In genomic region chr6:168915855-168916254, GRCh38 we compare ENCODE assay signal across 20 cellular contexts.
DNase-seq lines count a peak whose midpoint lies in the region; ATAC-seq and TF ChIP-seq lines count a peak whose summit lies in the region.
"Had no signal": no experiment of that assay in that cellular context is flagged by ENCODE, and none has a peak within 500 bp of the region (broad histone marks: within the 10 kb centered on the region; RNA-seq: fewer than 3 reads in every experiment).

No MANE protein-coding gene starts in this region.

- no peaks in the 10 kb centered on the region for H3K4me1 Mint-ChIP-seq in activated T-cell treated with anti-CD3 and anti-CD28 coated beads, Interleukin-2, amount 50 U/mL, for 24 hours (ENCODE audit: low read depth)
- H3K4me1 Mint-ChIP-seq: CD4-positive, alpha-beta memory T cell had no signal

- peak overlapping the region; percentile 65 to 84 (median 75) for H3K27ac ChIP-seq in stomach

- H3K27me3 Mint-ChIP-seq in activated T-cell treated with anti-CD3 and anti-CD28 coated beads, Interleukin-2, amount 50 U/mL, for 24 hours: no peaks in the 10 kb centered on the region
- H3K27me3 Mint-ChIP-seq: CD4-positive, alpha-beta memory T cell had no signal

- H3K4me1 ChIP-seq in stomach: peaks cover 30 to 48% (median 37%) of the 10 kb centered on the region in 4 donors
- H3K4me1 ChIP-seq: Peyer's patch had no signal

- no peaks in the 10 kb centered on the region for H3K9me3 ChIP-seq in stomach
- H3K9me3 ChIP-seq: Peyer's patch had no signal

- no peak overlapping the region for H3K27ac Mint-ChIP-seq in activated T-cell treated with anti-CD3 and anti-CD28 coated beads, Interleukin-2, amount 50 U/mL, for 24 hours
- H3K27ac Mint-ChIP-seq: CD4-positive, alpha-beta memory T cell; H9; HFFc6 had no signal

- no peaks in the 10 kb centered on the region for H3K9me3 Mint-ChIP-seq in activated T-cell treated with anti-CD3 and anti-CD28 coated beads, Interleukin-2, amount 50 U/mL, for 24 hours
- H3K9me3 Mint-ChIP-seq: CD4-positive, alpha-beta memory T cell had no signal

- H3K36me3 ChIP-seq in stomach: no peaks in the 10 kb centered on the region
- H3K36me3 ChIP-seq: Peyer's patch had no signal

- TF ChIP-seq CTCF in LNCaP clone FGC (IDR thresholded peaks at IDR 0.05; ENCODE audit: control insufficient read depth, extremely low read depth, insufficient read depth): no peak
- TF ChIP-seq CTCF in stomach (IDR thresholded peaks at IDR 0.05): no peak

- TF ChIP-seq POLR2A in stomach (IDR thresholded peaks at IDR 0.05): no peak

- no peaks in the 10 kb centered on the region for H3K36me3 Mint-ChIP-seq in activated T-cell treated with anti-CD3 and anti-CD28 coated beads, Interleukin-2, amount 50 U/mL, for 24 hours (ENCODE audit: low read depth)
- H3K36me3 Mint-ChIP-seq: CD4-positive, alpha-beta memory T cell had no signal

- TF ChIP-seq EP300 in stomach (IDR thresholded peaks at IDR 0.05): no peak

- ATAC-seq in GM21576 (IDR thresholded peaks at IDR 0.05; ENCODE audit: unreplicated experiment): no peak

- DNase-seq in LNCaP clone FGC (ENCODE audit: low read depth) (peak; percentile 17), NCI-H345 (lab: John Stamatoyannopoulos, UW) (peak; percentile 31), islet precursor cell (peak; percentile 38), stomach (no peak), GF-D8 (lab: John Stamatoyannopoulos, UW) (no peak)
- DNase-seq in activated T-cell treated with anti-CD3 and anti-CD28 coated beads, Interleukin-2, amount 50 U/mL, for 24 hours: no peak
- DNase-seq: CD4-positive, alpha-beta memory T cell; EL; H9; HFFc6; KBM-7; NCI-H1092; NCI-H1436 treated with DMSO at 0.1 percent for 48 hours; NCI-H2029 treated with DMSO at 0.1 percent for 48 hours; NCI-H2171; NCI-H446; NCI-H69; T-helper 1 cell had no signal

- H3K4me3 Mint-ChIP-seq in activated T-cell treated with anti-CD3 and anti-CD28 coated beads, Interleukin-2, amount 50 U/mL, for 24 hours: no peak overlapping the region
- H3K4me3 Mint-ChIP-seq: CD4-positive, alpha-beta memory T cell; H9; HFFc6 had no signal

- H3K4me3 ChIP-seq in LNCaP clone FGC (ENCODE audit: low read depth, low read length): no peak overlapping the region
- no peak overlapping the region for H3K4me3 ChIP-seq in stomach
- H3K4me3 ChIP-seq: Peyer's patch had no signal

- intact Hi-C loops in stomach (cut with DNase I; ENCODE audit: low total_unique reads): no loop called here

- WGBS in stomach, 5 donors: 31 to 53% (median 38%) methylated on average over 4 of the region's 4 CpGs

- H3K27me3 ChIP-seq in stomach: no peaks in the 10 kb centered on the region
- H3K27me3 ChIP-seq: Peyer's patch had no signal

Comparison
In these comparisons a context has a peak if more than half of its experiments do, and no peak if none do; other contexts are left out.
1. DNase-seq: peak in LNCaP clone FGC (single experiment), NCI-H345 (single experiment) and islet precursor cell (single experiment); none in stomach (single experiment), activated T-cell treated with anti-CD3 and anti-CD28 coated beads, Interleukin-2, amount 50 U/mL, for 24 hours (single experiment) and GF-D8 (single experiment).